ENCODE assay signal across 8 cellular contexts in genomic region chr10:118568327-118568848, GRCh38. TPM values are rescaled to one million over a fixed set of nuclear protein-coding genes. Genes with fewer than 3 reads are reported as not detected.
DNase-seq lines count a peak whose midpoint lies in the region; ATAC-seq and TF ChIP-seq lines count a peak whose summit lies in the region.

No MANE protein-coding gene starts in this region.

- CTCF ChIA-PET in Panc1 (lab: Charles Lee) = interaction anchor here (0.6 to 2.0 kb wide), 11 partner anchors 10 to 1266 kb away, joined by 3 to 12 read pairs (median 6); no protein-coding TSS in a partner anchor

- ATAC-seq in HG02798 (IDR thresholded peaks at IDR 0.05; ENCODE audit: poor library complexity, unreplicated experiment) (peak; percentile 53), Panc1 (peak; percentile 64), GM18870 (IDR thresholded peaks at IDR 0.05; ENCODE audit: unreplicated experiment) (no peak)

- DNase-seq in DMS53 treated with DMSO at 0.1 percent for 48 hours (lab: John Stamatoyannopoulos, UW; ENCODE audit: unreplicated experiment) (peak; percentile 21), Panc1 (ENCODE audit: low read depth, low spot score) (peak; percentile 17), glomerular visceral epithelial cell (ENCODE audit: extremely low spot score) (peak; percentile 60), prostate gland (ENCODE audit: low spot score) (peak; percentile 53), NCI-H128 (lab: John Stamatoyannopoulos, UW; ENCODE audit: unreplicated experiment) (no peak)
- DNase-seq in activated naive CD4-positive, alpha-beta T cell treated with Interleukin-2 at 50 U/mL for 16 hours = peak; percentile 33

- intact Hi-C loops in Panc1 (cut with micrococcal nuclease; ENCODE audit: unreplicated experiment) = loop anchor here (2.0 to 5.0 kb wide), 3 partner anchors 152 to 459 kb away; partner anchors contain the start of gene NANOS1
- intact Hi-C loops in prostate gland (cut with DNase I) = loop anchor here (5.0 kb wide), 1 partner anchor 234 kb away; no protein-coding TSS in a partner anchor

- H3K36me3 ChIP-seq in Panc1 (ENCODE audit: control insufficient read depth, insufficient read depth, low read length) (no peaks in the 10 kb centered on the region), prostate gland (no peaks in the 10 kb centered on the region)

- H3K27ac ChIP-seq in Panc1 (ENCODE audit: low read length) = no peak overlapping the region
- H3K27ac ChIP-seq in prostate gland = no peak overlapping the region

- in situ Hi-C loops in Panc1 (cut with HindIII; ENCODE audit: low pct_unique_long_range_greater_than_20kb, low sequenced_read_pairs) = no loop called here

- TF ChIP-seq POLR2A in prostate gland (IDR thresholded peaks at IDR 0.05) = no peak

- H3K4me3 ChIP-seq in Panc1 (ENCODE audit: low read depth in 2 of 2, low read length in 2 of 2) (peak overlapping the region in 1 of 2 experiments; percentile 28; a peak in 1 of 4 replicates), prostate gland (no peak overlapping the region)

- TF ChIP-seq CTCF in Panc1 (IDR thresholded peaks at IDR 0.05) (peak; percentile 87), prostate gland (IDR thresholded peaks at IDR 0.05) (peak; percentile 69 to 85 (median 72))

- H3K4me1 ChIP-seq in Panc1 (ENCODE audit: control insufficient read depth, insufficient read depth, low read length) (no peaks in the 10 kb centered on the region), prostate gland (replicated peaks) (no peaks in the 10 kb centered on the region)

- POLR2A ChIA-PET in Panc1 (lab: Charles Lee) = interaction anchor here (0.7 kb wide), 2 partner anchors 100 to 123 kb away, joined by 8 to 10 read pairs; no protein-coding TSS in a partner anchor

- H3K27me3 ChIP-seq in Panc1 (ENCODE audit: control insufficient read depth, insufficient read depth, low read length) (no peaks in the 10 kb centered on the region), prostate gland (replicated peaks; ENCODE audit: insufficient read depth) (no peaks in the 10 kb centered on the region)

- WGBS in prostate gland = 18% methylated on average over 10 of the region's 10 CpGs

- no TSS peak for BruUV-seq in Panc1 (replicated peaks; lab: Mats Ljungman, UMichigan)

- H3K9me3 ChIP-seq in Panc1 (ENCODE audit: control insufficient read depth, insufficient read depth, low read depth, low read length) (no peaks in the 10 kb centered on the region), prostate gland (no peaks in the 10 kb centered on the region)

RNA-seq across cellular contexts. Expression of gene PRLHR, which starts 27.1 kb away (rescaled TPM):
- total RNA-seq in Panc1 (2021; ENCODE audit: unreplicated experiment) (not detected), prostate gland (not detected)
- not detected for polyA plus RNA-seq in Panc1 (2012; ENCODE audit: insufficient read length)
